ENCODE assay signal across 8 cellular contexts in the genomic region with DNA sequence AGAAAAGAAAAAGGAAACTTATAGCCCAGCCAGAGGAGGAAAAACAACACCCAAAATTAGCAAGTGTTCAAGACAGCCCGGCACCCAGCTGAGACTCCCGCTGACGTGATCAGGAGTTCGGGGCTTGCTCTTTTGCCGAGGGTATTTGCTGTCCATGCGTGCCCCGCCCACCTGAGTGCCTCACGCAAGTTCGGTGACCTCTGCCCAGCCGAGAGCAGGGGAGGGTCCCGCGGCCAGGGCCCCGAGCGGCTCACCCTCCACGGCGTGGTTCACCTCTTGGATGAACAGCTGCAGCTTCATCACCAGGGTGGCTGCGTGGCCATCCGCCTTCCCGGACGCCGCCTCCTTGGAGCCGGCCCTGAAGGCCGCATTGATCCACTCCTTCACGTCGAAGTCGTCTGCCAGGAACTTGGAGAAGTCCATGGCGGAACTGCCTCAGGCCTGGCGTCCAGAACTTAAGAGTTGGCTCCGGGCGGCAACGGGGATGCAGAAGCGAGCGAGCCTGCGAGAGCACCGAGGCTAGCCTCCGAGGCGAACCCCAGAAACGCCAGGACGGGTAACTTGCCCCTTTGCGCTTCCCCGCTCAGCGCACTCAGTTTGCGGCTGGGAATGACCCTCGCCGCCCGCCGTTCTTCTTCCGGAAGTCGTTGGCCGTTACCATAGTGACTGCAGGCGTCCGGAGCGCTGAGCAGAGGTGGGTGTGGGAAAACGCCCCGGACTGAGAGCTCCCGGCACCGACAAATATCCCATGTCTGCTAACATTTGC. TPM values are rescaled to one million over a fixed set of nuclear protein-coding genes. Genes with fewer than 3 reads are reported as not detected.
DNase-seq lines count a peak whose midpoint lies in the region; ATAC-seq and TF ChIP-seq lines count a peak whose summit lies in the region.

A gene (minus strand): TSS at position 618 of the 766 bp plus-strand sequence. CDS start 195 bp downstream, at position 423.

- H3K4me1 ChIP-seq in ovary (ENCODE audit: insufficient read depth) (peaks cover 6% of the 10 kb centered on the region), thoracic aorta (ENCODE audit: control insufficient read depth in 1 of 2, low read depth in 2 of 2) (peaks cover 11 to 26% of the 10 kb centered on the region in 2 donors)

- TF ChIP-seq CTCF in HFF-Myc (IDR thresholded peaks at IDR 0.05; ENCODE audit: low read depth, low read length, missing control alignments) (no peak), ovary (IDR thresholded peaks at IDR 0.05) (peak in 1 of 3 donors; percentile 26), thoracic aorta (IDR thresholded peaks at IDR 0.05) (no peak)

- peaks cover 31% of the 10 kb centered on the region for H3K4me1 Mint-ChIP-seq in activated naive CD8-positive, alpha-beta T cell treated with anti-CD3 and anti-CD28 coated beads, Interleukin-2, amount 50 U/mL, for 24 hours

- H3K9me3 ChIP-seq in ovary = no peaks in the 10 kb centered on the region
- no peaks in the 10 kb centered on the region for H3K9me3 ChIP-seq in thoracic aorta

- peak; percentile 93 for DNase-seq in GM03348 (ENCODE audit: low spot score)
- DNase-seq in HFF-Myc (ENCODE audit: extremely low read depth, low read depth) = peak; percentile 48
- DNase-seq in NCI-H1092 (lab: John Stamatoyannopoulos, UW) = peak; percentile 71
- peak; percentile 73 for DNase-seq in T follicular helper cell (ENCODE audit: low read depth)
- DNase-seq in activated naive CD8-positive, alpha-beta T cell treated with anti-CD3 and anti-CD28 coated beads, Interleukin-2, amount 50 U/mL, for 24 hours = peak; percentile 90
- DNase-seq in Right ventricle myocardium inferior (ENCODE audit: missing footprints) = peak; percentile 94
- DNase-seq in ovary = peak; percentile 84 to 93 (median 89)
- peak; percentile 53 for DNase-seq in thoracic aorta (ENCODE audit: low spot score)

- H3K27me3 ChIP-seq in ovary (no peaks in the 10 kb centered on the region), thoracic aorta (replicated peaks; ENCODE audit: insufficient read depth) (no peaks in the 10 kb centered on the region)

- peak; percentile 10 for TF ChIP-seq POLR2A in ovary (IDR thresholded peaks at IDR 0.05)

- H3K4me3 Mint-ChIP-seq in activated naive CD8-positive, alpha-beta T cell treated with anti-CD3 and anti-CD28 coated beads, Interleukin-2, amount 50 U/mL, for 24 hours = peak within 1 kb of the TSS; percentile 96

- TF ChIP-seq EP300 in ovary (IDR thresholded peaks at IDR 0.05) = no peak

- peak within 1 kb of the TSS; percentile 92 for H3K4me3 ChIP-seq in HFF-Myc (replicated peaks; ENCODE audit: low read depth, low read length)
- peak within 1 kb of the TSS; percentile 73 for H3K4me3 ChIP-seq in ovary
- peak within 1 kb of the TSS; percentile 94 for H3K4me3 ChIP-seq in thoracic aorta

- peak within 1 kb of the TSS; percentile 91 for H3K27ac Mint-ChIP-seq in activated naive CD8-positive, alpha-beta T cell treated with anti-CD3 and anti-CD28 coated beads, Interleukin-2, amount 50 U/mL, for 24 hours

- H3K36me3 Mint-ChIP-seq in activated naive CD8-positive, alpha-beta T cell treated with anti-CD3 and anti-CD28 coated beads, Interleukin-2, amount 50 U/mL, for 24 hours (ENCODE audit: low read depth) = no peaks in the 10 kb centered on the region

- peak; percentile 90 for ATAC-seq in activated naive CD8-positive, alpha-beta T cell treated with anti-CD3 and anti-CD28 coated beads, Interleukin-2, amount 50 U/mL, for 24 hours
- ATAC-seq in Right ventricle myocardium inferior (peak; percentile 94), thoracic aorta (ENCODE audit: insufficient number of reproducible peaks, low FRiP score, low read depth) (peak; percentile 68)

- H3K27ac ChIP-seq in ovary = peak within 1 kb of the TSS in 1 of 2 donors; percentile 53
- H3K27ac ChIP-seq in thoracic aorta = peak within 1 kb of the TSS; percentile 49 to 68

- no peaks in the 10 kb centered on the region for H3K27me3 Mint-ChIP-seq in activated naive CD8-positive, alpha-beta T cell treated with anti-CD3 and anti-CD28 coated beads, Interleukin-2, amount 50 U/mL, for 24 hours

- intact Hi-C loops in Right ventricle myocardium inferior (cut with DNase I) (loop anchor here (2.0 kb wide), 1 partner anchor 104 kb away; a partner anchor contains a TSS), ovary (cut with DNase I) (no loop called here)

- no peaks in the 10 kb centered on the region for H3K9me3 Mint-ChIP-seq in activated naive CD8-positive, alpha-beta T cell treated with anti-CD3 and anti-CD28 coated beads, Interleukin-2, amount 50 U/mL, for 24 hours

- H3K36me3 ChIP-seq in ovary (no peaks in the 10 kb centered on the region), thoracic aorta (no peaks in the 10 kb centered on the region)

- WGBS in ovary, 3 donors = 0% methylated on average over 49 to 57 of the region's 57 CpGs

RNA-seq across cellular contexts. Expression of the gene that starts here (rescaled TPM):
- total RNA-seq in Right ventricle myocardium inferior = 9.8 TPM
- total RNA-seq in ovary = 10 to 100 TPM; 16.5 to 21.5 (median 19.3) TPM
- polyA plus RNA-seq in ovary = 10 to 100 TPM; 13.8 to 15.1 TPM
- total RNA-seq in thoracic aorta = 10 to 100 TPM; 27.8 to 37.6 TPM
